7 cellular contexts compared by ENCODE assay signal in the genomic region with DNA sequence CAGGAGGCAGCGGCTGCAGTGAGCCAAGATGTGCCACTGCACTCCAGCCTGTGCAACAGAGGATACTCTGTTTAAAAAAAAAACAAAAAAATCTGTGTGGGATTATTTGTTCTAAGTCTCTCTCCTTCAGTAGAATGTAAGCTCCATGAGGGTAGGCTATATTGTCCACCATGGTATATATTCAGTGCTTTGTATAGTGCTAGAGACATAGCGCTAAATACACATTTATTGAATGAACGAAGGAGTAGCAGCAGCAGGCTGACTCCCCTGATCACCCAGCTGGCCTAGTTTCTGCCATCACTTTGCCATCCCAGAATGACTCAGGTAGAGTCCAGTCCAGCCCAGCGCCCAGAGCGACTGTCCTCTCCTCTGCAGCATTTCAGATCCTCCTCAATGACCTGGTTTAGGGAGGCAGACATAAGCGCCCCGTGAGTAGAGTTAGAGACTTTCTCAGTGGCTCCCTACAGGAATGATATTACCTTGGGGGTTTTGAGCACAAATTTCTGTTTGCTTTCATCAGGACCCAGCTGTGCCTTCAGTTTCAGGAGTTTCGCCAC. TPM values are rescaled to one million over a fixed set of nuclear protein-coding genes. Genes with fewer than 3 reads are reported as not detected.
DNase-seq lines count a peak whose midpoint lies in the region; ATAC-seq and TF ChIP-seq lines count a peak whose summit lies in the region.

No MANE protein-coding gene starts in this region.

- H3K36me3 ChIP-seq in GM23248 (ENCODE audit: low read depth) (peaks cover 12% of the 10 kb centered on the region), sigmoid colon (peaks cover under 1 to 47% (median 19%) of the 10 kb centered on the region in 4 donors)

- TF ChIP-seq POLR2A in sigmoid colon (IDR thresholded peaks at IDR 0.05) = no peak

- in situ Hi-C loops in GM23248 (cut with MboI) (no loop called here), G401 (cut with HindIII; ENCODE audit: low sequenced_read_pairs) (no loop called here)

- H3K79me2 ChIP-seq in GM23248 (ENCODE audit: insufficient read depth) = peaks cover 91% of the 10 kb centered on the region

- peak overlapping the region; percentile 96 for H3K4me3 ChIP-seq in GM23248
- peak overlapping the region; percentile 95 for H3K4me3 ChIP-seq in fibroblast of pulmonary artery (replicated peaks; ENCODE audit: low read depth, low read length)
- H3K4me3 ChIP-seq in sigmoid colon = peak overlapping the region; percentile 48 to 87 (median 76)

- H2AFZ ChIP-seq in GM23248 = peak overlapping the region; percentile 92

- H3K27me3 ChIP-seq in GM23248 (replicated peaks; ENCODE audit: insufficient read depth) (no peaks in the 10 kb centered on the region), sigmoid colon (no peaks in the 10 kb centered on the region)

- peak overlapping the region; percentile 93 for H3K4me2 ChIP-seq in GM23248 (ENCODE audit: unreplicated experiment)

- peaks cover 22% of the 10 kb centered on the region for H3F3A ChIP-seq in GM23248 (ENCODE audit: insufficient read depth)

- 36% methylated on average over 8 of the region's 8 CpGs for WGBS in GM23248 (ENCODE audit: low coverage in 1 of 2, low lambda C conversion rate in 2 of 2, missing lambda C conversion rate in 2 of 2), 2 experiments
- WGBS in sigmoid colon, 2 donors = 43 to 56% methylated on average over 8 of the region's 8 CpGs

- H3K9me3 ChIP-seq in GM23248 (ENCODE audit: low read depth) = no peaks in the 10 kb centered on the region
- no peaks in the 10 kb centered on the region for H3K9me3 ChIP-seq in sigmoid colon

- TF ChIP-seq CTCF in fibroblast of pulmonary artery (IDR thresholded peaks at IDR 0.05; ENCODE audit: low read length, missing control alignments) = no peak
- TF ChIP-seq CTCF in sigmoid colon (IDR thresholded peaks at IDR 0.05) = no peak

- intact Hi-C loops in sigmoid colon (cut with DNase I) = loop anchor here (2.0 to 5.0 kb wide), 4 partner anchors 26 to 288 kb away; a partner anchor contains a TSS

- H3K4me1 ChIP-seq in GM23248 (ENCODE audit: insufficient read depth) (peaks cover 11% of the 10 kb centered on the region; the same call in 1 of the 2 replicates), sigmoid colon (peaks cover 0 to 35% (median 26%) of the 10 kb centered on the region in 4 donors)

- no peaks in the 10 kb centered on the region for H3K9me2 ChIP-seq in GM23248 (ENCODE audit: insufficient read depth)

- no peak for ATAC-seq in GM21367 (IDR thresholded peaks at IDR 0.05; ENCODE audit: unreplicated experiment)

- DNase-seq in GM23248 (peak; percentile 60), RPMI7951 (ENCODE audit: low read depth) (peak; percentile 8), fibroblast of pulmonary artery (ENCODE audit: low read depth) (no peak), sigmoid colon (no peak), G401 (ENCODE audit: low spot score) (no peak), NCI-H187 treated with DMSO at 0.1 percent for 48 hours (lab: John Stamatoyannopoulos, UW) (no peak)

- H3K27ac ChIP-seq in GM23248 = peak overlapping the region; percentile 80
- H3K27ac ChIP-seq in sigmoid colon = peak overlapping the region; percentile 80 to 88 (median 83)

- TF ChIP-seq EP300 in sigmoid colon (IDR thresholded peaks at IDR 0.05) = no peak

- H3K9ac ChIP-seq in GM23248 = peak overlapping the region; percentile 95

- no peaks in the 10 kb centered on the region for H4K20me1 ChIP-seq in GM23248 (ENCODE audit: insufficient read depth)

RNA-seq across cellular contexts. Expression of a gene that starts 0.7 kb away (rescaled TPM):
- total RNA-seq in GM23248 (2014; rRNA removed; shearing (Covaris generic)) = 75.7 and 85.0 TPM in 2 replicates
- polyA plus RNA-seq in GM23248 (2016; fragmentation: Nextera tagmentation; extraction: Ambion mirVana) (92.5 and 97.6 TPM in 2 replicates), sigmoid colon (10 to 100 TPM; 35.4 to 60.2 (median 39.8) TPM)
- 52.0 and 62.3 TPM in 2 replicates for total RNA-seq in RPMI7951 (2014; rRNA removed; shearing (Covaris generic))
- 10 to 100 TPM; 35.2 to 54.2 (median 43.5) TPM for total RNA-seq in sigmoid colon
- 76.3 and 80.6 TPM in 2 replicates for total RNA-seq in G401 (2014; rRNA removed; shearing (Covaris generic))

RNA-seq across cellular contexts. Expression of a gene that starts 0.8 kb away (rescaled TPM):
- 29.7 and 32.8 TPM in 2 replicates for total RNA-seq in GM23248 (2014; rRNA removed; shearing (Covaris generic))
- 20.7 and 23.3 TPM in 2 replicates for polyA plus RNA-seq in GM23248 (2016; fragmentation: Nextera tagmentation; extraction: Ambion mirVana)
- total RNA-seq in RPMI7951 (2014; rRNA removed; shearing (Covaris generic)) = 22.6 and 25.5 TPM in 2 replicates
- 10 to 100 TPM; 18.2 to 19.4 (median 18.9) TPM for total RNA-seq in sigmoid colon
- 10 to 100 TPM; 26.4 to 34.7 (median 29.0) TPM for polyA plus RNA-seq in sigmoid colon
- 20.9 and 30.0 TPM in 2 replicates for total RNA-seq in G401 (2014; rRNA removed; shearing (Covaris generic))

RNA-seq across cellular contexts. Expression of a gene that starts 9.8 kb away (rescaled TPM):
- 43.1 TPM in 2 replicates for total RNA-seq in GM23248 (2014; rRNA removed; shearing (Covaris generic))
- polyA plus RNA-seq in GM23248 (2016; fragmentation: Nextera tagmentation; extraction: Ambion mirVana) (34.7 and 36.3 TPM in 2 replicates), sigmoid colon (10 to 100 TPM; 74.5 to 97.9 (median 87.2) TPM)
- 44.6 and 45.5 TPM in 2 replicates for total RNA-seq in RPMI7951 (2014; rRNA removed; shearing (Covaris generic))
- 10 to 100 TPM; 28.0 to 46.0 (median 36.9) TPM for total RNA-seq in sigmoid colon
- total RNA-seq in G401 (2014; rRNA removed; shearing (Covaris generic)) = 34.1 and 43.1 TPM in 2 replicates

RNA-seq across cellular contexts. Expression of a gene that starts 17.1 kb away (rescaled TPM):
- 0.22 and 0.38 TPM in 2 replicates for total RNA-seq in GM23248 (2014; rRNA removed; shearing (Covaris generic))
- polyA plus RNA-seq in GM23248 (2016; fragmentation: Nextera tagmentation; extraction: Ambion mirVana) (0.14 TPM in 1 of 2 replicates, not detected in the other), sigmoid colon (1 to 10 TPM in 1 of 3 donors, under 1 TPM in 2; 0.60 to 2.4 (median 0.69) TPM)
- total RNA-seq in RPMI7951 (2014; rRNA removed; shearing (Covaris generic)) = 0.10 and 0.12 TPM in 2 replicates
- total RNA-seq in sigmoid colon = under 1 TPM in 2 of 4 donors, not detected in 2; 0.36 to 0.95 TPM
- total RNA-seq in G401 (2014; rRNA removed; shearing (Covaris generic)) = not detected in 2 replicates

RNA-seq across cellular contexts. Expression of a gene that starts 25.8 kb away (rescaled TPM):
- 17.5 and 19.6 TPM in 2 replicates for total RNA-seq in GM23248 (2014; rRNA removed; shearing (Covaris generic))
- 17.7 and 18.6 TPM in 2 replicates for polyA plus RNA-seq in GM23248 (2016; fragmentation: Nextera tagmentation; extraction: Ambion mirVana)
- total RNA-seq in RPMI7951 (2014; rRNA removed; shearing (Covaris generic)) = 11.2 and 15.4 TPM in 2 replicates
- total RNA-seq in sigmoid colon = 10 to 100 TPM; 13.2 to 18.0 (median 15.1) TPM
- polyA plus RNA-seq in sigmoid colon = 10 to 100 TPM; 19.2 to 35.0 (median 29.8) TPM
- total RNA-seq in G401 (2014; rRNA removed; shearing (Covaris generic)) = 19.3 and 27.2 TPM in 2 replicates

Comparison
In these comparisons a context has a peak if more than half of its experiments do, and no peak if none do; other contexts are left out.
1. DNase-seq: peak in GM23248 (single experiment) and RPMI7951 (single experiment); none in fibroblast of pulmonary artery (single experiment), sigmoid colon (single experiment), G401 (single experiment) and NCI-H187 treated with DMSO at 0.1 percent for 48 hours (single experiment).
2. Peak in every context shown above with its lines, with median percentiles within 50 percentile points of each other: H3K4me3 ChIP-seq.